15 cellular contexts compared by ENCODE assay signal in the genomic region with DNA sequence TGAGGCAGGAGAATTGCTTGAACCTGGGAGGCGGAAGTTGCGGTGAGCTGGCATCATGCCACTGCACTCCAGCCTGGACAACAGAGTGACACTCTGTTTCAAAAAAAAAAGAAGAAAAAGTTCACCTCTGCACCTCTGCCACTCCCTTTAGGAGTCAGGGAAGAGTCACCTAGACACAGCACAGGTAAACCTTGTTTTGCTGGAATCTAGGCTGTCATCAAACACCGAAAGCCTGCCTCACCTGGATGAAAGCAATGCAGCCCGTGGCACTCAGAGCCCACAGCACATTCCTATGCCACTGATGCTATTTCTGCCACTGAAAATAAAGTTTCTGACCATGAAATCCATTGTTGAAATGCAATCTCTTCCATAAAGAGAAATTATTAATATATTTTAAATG. TPM values are rescaled to one million over a fixed set of nuclear protein-coding genes. Genes with fewer than 3 reads are reported as not detected.
DNase-seq lines count a peak whose midpoint lies in the region; ATAC-seq and TF ChIP-seq lines count a peak whose summit lies in the region.
"Had no signal": no experiment of that assay in that cellular context is flagged by ENCODE, and none has a peak within 500 bp of the region (broad histone marks: within the 10 kb centered on the region; RNA-seq: fewer than 3 reads in every experiment).

No MANE protein-coding gene starts in this region.

- H4K20me1 ChIP-seq in PC-3 (ENCODE audit: low read length): no peaks in the 10 kb centered on the region

- CTCF ChIA-PET in PC-3 (lab: Charles Lee): no interaction called here

- H3K9me2 ChIP-seq in PC-3 (replicated peaks; ENCODE audit: low read length): no peaks in the 10 kb centered on the region

- H3K9me3 ChIP-seq in PC-3 (ENCODE audit: low read length) (no peaks in the 10 kb centered on the region), thyroid gland (no peaks in the 10 kb centered on the region)
- H3K9me3 ChIP-seq: HAP-1 had no signal

- no peaks in the 10 kb centered on the region for H3F3A ChIP-seq in PC-3 (ENCODE audit: low read length, unreplicated experiment)

- TF ChIP-seq CTCF in PC-3 (conservative IDR thresholded peaks at IDR 0.05; ENCODE audit: low read depth, low read length): no peak
- no peak for TF ChIP-seq CTCF in epithelial cell of esophagus (IDR thresholded peaks at IDR 0.05; ENCODE audit: insufficient read depth, low read depth, low read length, missing control alignments)
- TF ChIP-seq CTCF in foreskin keratinocyte (conservative IDR thresholded peaks at IDR 0.05): no peak
- no peak for TF ChIP-seq CTCF in thyroid gland (IDR thresholded peaks at IDR 0.05)

- no peaks in the 10 kb centered on the region for H3K36me3 ChIP-seq in PC-3 (ENCODE audit: low read depth, low read length)
- no peaks in the 10 kb centered on the region for H3K36me3 ChIP-seq in thyroid gland
- H3K36me3 ChIP-seq: HAP-1 had no signal

- no TSS peak for BruUV-seq in PC-3 (replicated peaks; lab: Mats Ljungman, UMichigan)

- H3K27me3 ChIP-seq in PC-3 (ENCODE audit: low read length): no peaks in the 10 kb centered on the region
- H3K27me3 ChIP-seq in foreskin keratinocyte: no peaks in the 10 kb centered on the region
- H3K27me3 ChIP-seq in thyroid gland: no peaks in the 10 kb centered on the region

- TF ChIP-seq POLR2A in thyroid gland (IDR thresholded peaks at IDR 0.05): no peak

- POLR2A ChIA-PET in PC-3 (lab: Charles Lee; ENCODE audit: unreplicated experiment): no interaction called here

- H3K4me2 ChIP-seq in PC-3 (ENCODE audit: low read length): no peak overlapping the region

- ATAC-seq in PC-3: no peak
- ATAC-seq in foreskin keratinocyte: no peak

- H3K4me1 ChIP-seq in PC-3 (ENCODE audit: insufficient read depth, low read length) (no peaks in the 10 kb centered on the region), foreskin keratinocyte (no peaks in the 10 kb centered on the region), thyroid gland (no peaks in the 10 kb centered on the region)
- H3K4me1 ChIP-seq: HAP-1 had no signal

- 89% methylated on average over 4 of the region's 4 CpGs for WGBS in thyroid gland, 2 donors

- H3K9ac ChIP-seq in PC-3 (ENCODE audit: low read length): no peak overlapping the region

- DNase-seq in PC-3 (peak; percentile 10), epithelial cell of esophagus (ENCODE audit: low read depth) (peak; percentile 68), foreskin keratinocyte (peak; percentile 4 to 26), HK-2 (ENCODE audit: unreplicated experiment) (no peak), thyroid gland (no peak), NCI-H748 treated with DMSO at 0.1 percent for 48 hours (lab: John Stamatoyannopoulos, UW) (no peak)
- DNase-seq: C1 segment of cervical spinal cord; CD4-positive, alpha-beta memory T cell; COR-L47; DMS153; DND-41; GOT3 had no signal

- intact Hi-C loops in PC-3 (cut with micrococcal nuclease) (no loop called here), thyroid gland (cut with DNase I) (no loop called here)

- H3K4me3 ChIP-seq in PC-3 (ENCODE audit: low read length): no peak overlapping the region
- no peak overlapping the region for H3K4me3 ChIP-seq in epithelial cell of esophagus (ENCODE audit: low read length)
- H3K4me3 ChIP-seq in thyroid gland (replicated peaks in 1 of 3): no peak overlapping the region
- H3K4me3 ChIP-seq: HAP-1 had no signal

- H2AFZ ChIP-seq in PC-3 (ENCODE audit: low read length): no peak overlapping the region

- no peaks in the 10 kb centered on the region for H3K79me2 ChIP-seq in PC-3 (ENCODE audit: low read length)

- H3K27ac ChIP-seq in PC-3 (ENCODE audit: low read length): no peak overlapping the region
- no peak overlapping the region for H3K27ac ChIP-seq in foreskin keratinocyte
- H3K27ac ChIP-seq in thyroid gland: no peak overlapping the region

RNA-seq across cellular contexts. Expression of a gene that starts 22.2 kb away (rescaled TPM):
- 0.47 TPM in 1 of 2 replicates, not detected in the other for total RNA-seq in PC-3 (2014; rRNA removed)
- not detected in 2 replicates for total RNA-seq in foreskin keratinocyte
- not detected in 2 replicates for polyA plus RNA-seq in foreskin keratinocyte
- total RNA-seq in thyroid gland: under 1 TPM in 2 of 4 donors, not detected in 2; 0.27 to 0.78 TPM
- total RNA-seq: A673; CD4-positive, alpha-beta memory T cell had no signal
- polyA plus RNA-seq: BJ; CD4-positive, alpha-beta memory T cell had no signal

RNA-seq across cellular contexts. Expression of a gene that starts 23.0 kb away (rescaled TPM):
- total RNA-seq in PC-3 (2014; rRNA removed): 33.6 and 57.4 TPM in 2 replicates
- total RNA-seq in foreskin keratinocyte: 73.3 and 82.4 TPM in 2 replicates
- polyA plus RNA-seq in foreskin keratinocyte: 64.4 and 74.2 TPM in 2 replicates
- 10 to 100 TPM; 67.6 to 88.9 (median 72.7) TPM for total RNA-seq in thyroid gland

RNA-seq across cellular contexts. Expression of a gene that starts 46.7 kb away (rescaled TPM):
- total RNA-seq in PC-3 (2014; rRNA removed) (8.1 and 10.0 TPM in 2 replicates), foreskin keratinocyte (6.0 and 8.3 TPM in 2 replicates), thyroid gland (1 to 10 TPM; 3.0 to 5.1 (median 3.9) TPM)
- 3.1 and 3.4 TPM in 2 replicates for polyA plus RNA-seq in foreskin keratinocyte
- polyA plus RNA-seq: CD4-positive, alpha-beta memory T cell had no signal

Comparison
In these comparisons a context has a peak if more than half of its experiments do, and no peak if none do; other contexts are left out.
1. DNase-seq: peak in PC-3 (single experiment), epithelial cell of esophagus (single experiment) and foreskin keratinocyte (2 of 2); none in HK-2 (single experiment), thyroid gland (0 of 2) and NCI-H748 treated with DMSO at 0.1 percent for 48 hours (single experiment).